Comparison of ENCODE assay signal across 9 cellular contexts in genomic region chr1:147169840-147170674, GRCh38. TPM values are rescaled to one million over a fixed set of nuclear protein-coding genes. Genes with fewer than 3 reads are reported as not detected.
A peak's percentile ranks its signal among the peaks of the same experiment; 100 is the strongest.
DNase-seq lines count a peak whose midpoint lies in the region; ATAC-seq, FAIRE-seq and TF ChIP-seq lines count a peak whose summit lies in the region.
"Had no signal": no experiment of that assay in that cellular context is flagged by ENCODE, and none has a peak within 500 bp of the region (broad histone marks: within the 10 kb centered on the region; RNA-seq: fewer than 3 reads in every experiment).

No MANE protein-coding gene starts in this region.

- H3K27me3 Mint-ChIP-seq in neural progenitor cell (ENCODE audit: insufficient read depth, low read depth), result peaks cover 7% of the 10 kb centered on the region

- H2BK15ac ChIP-seq in H1 (ENCODE audit: low read length), result no peak overlapping the region

- peaks cover 21% of the 10 kb centered on the region for H3K36me3 ChIP-seq in DND-41 (ENCODE audit: insufficient read depth, low read length)
- peaks cover 28% of the 10 kb centered on the region for H3K36me3 ChIP-seq in OCI-LY7 (ENCODE audit: insufficient read depth, low read length)
- peaks cover 0 to 14% (median 12%) of the 10 kb centered on the region in 4 experiments; a peak in 6 of 8 replicates for H3K36me3 ChIP-seq in H1 (ENCODE audit: control insufficient read depth in 2 of 4, insufficient read depth in 4 of 4, low read length in 3 of 4)
- no peaks in the 10 kb centered on the region for H3K36me3 ChIP-seq in neural progenitor cell

- no peaks in the 10 kb centered on the region for H4K20me1 ChIP-seq in DND-41 (ENCODE audit: insufficient read depth, low read length)
- no peaks in the 10 kb centered on the region for H4K20me1 ChIP-seq in OCI-LY7 (ENCODE audit: insufficient read depth, low read length)
- peaks cover 0 to 6% of the 10 kb centered on the region in 2 experiments for H4K20me1 ChIP-seq in H1 (replicated peaks in 1 of 2; ENCODE audit: control insufficient read depth in 1 of 2, insufficient read depth in 2 of 2, low read length in 2 of 2)
- peaks cover 4% of the 10 kb centered on the region for H4K20me1 ChIP-seq in neural progenitor cell (ENCODE audit: low read depth)

- CTCF ChIA-PET in OCI-LY7 (lab: Charles Lee; ENCODE audit: unreplicated experiment) (no interaction called here), H1 (lab: Charles Lee; ENCODE audit: partially characterized antibody) (interaction anchor here (1.1 to 1.2 kb wide), 2 partner anchors 10 to 58 kb away, joined by 3 read pairs; no protein-coding TSS in a partner anchor)

- H4K91ac ChIP-seq in H1 (replicated peaks; ENCODE audit: insufficient read length, low read length), result no peak overlapping the region

- intact Hi-C loops in OCI-LY7 (cut with micrococcal nuclease; ENCODE audit: unreplicated experiment), result no loop called here

- no peak overlapping the region for H3K56ac ChIP-seq in H1 (replicated peaks; ENCODE audit: insufficient read length, low read depth, low read length)

- H3K36me3 Mint-ChIP-seq in neural progenitor cell, result peaks cover 14% of the 10 kb centered on the region

- BruUV-seq in OCI-LY7 (replicated peaks; lab: Mats Ljungman, UMichigan), result no TSS peak

- TF ChIP-seq RAD21 in H1 (IDR thresholded peaks at IDR 0.05 in 1 of 2, conservative IDR thresholded peaks at IDR 0.05 in 1 of 2; ENCODE audit: low read depth in 2 of 2, low read length in 2 of 2), result no peak

- H3K27ac Mint-ChIP-seq in neural progenitor cell, result no peak overlapping the region

- H3K79me2 ChIP-seq in DND-41 (ENCODE audit: insufficient read depth, low read length), result peaks cover 44% of the 10 kb centered on the region
- peaks cover 35% of the 10 kb centered on the region for H3K79me2 ChIP-seq in OCI-LY7 (ENCODE audit: insufficient read depth, low read depth, low read length)
- peaks cover 4 to 50% of the 10 kb centered on the region in 2 experiments; a peak in 3 of 4 replicates for H3K79me2 ChIP-seq in H1 (ENCODE audit: control insufficient read depth in 1 of 2, insufficient read depth in 2 of 2, low read length in 2 of 2)
- peaks cover 69% of the 10 kb centered on the region for H3K79me2 ChIP-seq in neural progenitor cell (ENCODE audit: low read depth)

- H3K4me1 ChIP-seq in DND-41 (ENCODE audit: insufficient read depth, low read length), result peaks cover 46% of the 10 kb centered on the region
- H3K4me1 ChIP-seq in OCI-LY7 (ENCODE audit: insufficient read depth, low read length, poor library complexity, severe bottlenecking), result peaks cover 30% of the 10 kb centered on the region
- peaks cover 2 to 12% (median 10%) of the 10 kb centered on the region in 4 experiments; a peak in 4 of 7 replicates for H3K4me1 ChIP-seq in H1 (replicated peaks in 1 of 4; ENCODE audit: control insufficient read depth in 3 of 4, insufficient read depth in 4 of 4, low read length in 3 of 4)
- H3K4me1 ChIP-seq in neural progenitor cell, result peaks cover 31% of the 10 kb centered on the region

- no peak overlapping the region for H3K18ac ChIP-seq in H1 (ENCODE audit: extremely low read depth, low read length)

- ATAC-seq in DND-41 (ENCODE audit: insufficient read depth, low read depth), result no peak

- 0 out of 2 replicates have a peak, but pooled peaks cover 2% of the 10 kb centered on the region for H3K79me1 ChIP-seq in H1 (ENCODE audit: low read depth, low read length)

- H3K4me3 Mint-ChIP-seq in neural progenitor cell, result peak overlapping the region; percentile 98

- H3K14ac ChIP-seq in H1 (ENCODE audit: insufficient read length), result no peak overlapping the region

- peaks cover 25% of the 10 kb centered on the region for H3K4me1 Mint-ChIP-seq in neural progenitor cell

- peak overlapping the region in 1 of 2 experiments; percentile 81; a peak in 2 of 4 replicates for H3K4me3 ChIP-seq in DND-41 (ENCODE audit: low read depth in 1 of 2, low read length in 2 of 2)
- peak overlapping the region; percentile 87 for H3K4me3 ChIP-seq in OCI-LY7 (ENCODE audit: low read depth, low read length, poor library complexity, severe bottlenecking)
- H3K4me3 ChIP-seq in H1 (ENCODE audit: extremely low read depth in 1 of 4, insufficient read depth in 2 of 4, low read depth in 3 of 4, low read length in 4 of 4), result peak overlapping the region in 2 of 4 experiments; percentile 4 to 74; a peak in 3 of 8 replicates
- H3K4me3 ChIP-seq in neural progenitor cell, result peak overlapping the region; percentile 91

- no peaks in the 10 kb centered on the region for H3K9me2 ChIP-seq in OCI-LY7 (ENCODE audit: insufficient read depth, low read length)

- POLR2A ChIA-PET in OCI-LY7 (lab: Charles Lee), result interaction anchor here (2.5 kb wide), 1 partner anchor 127 kb away, joined by 10 read pairs; no protein-coding TSS in a partner anchor
- POLR2A ChIA-PET in H1 (lab: Charles Lee; ENCODE audit: partially characterized antibody), result interaction anchor here (2.2 to 7.3 kb wide), 2 partner anchors 8 to 85 kb away, joined by 14 to 48 read pairs; no protein-coding TSS in a partner anchor

- 0 out of 2 replicates have a peak, but pooled peaks cover 2% of the 10 kb centered on the region for H3K23me2 ChIP-seq in H1 (ENCODE audit: low read depth, low read length)

- no peak overlapping the region for H3K23ac ChIP-seq in H1 (ENCODE audit: insufficient read length)

- H3K27ac ChIP-seq in DND-41 (ENCODE audit: low read length) (no peak overlapping the region), OCI-LY7 (ENCODE audit: low read depth, low read length, poor library complexity, severe bottlenecking) (no peak overlapping the region), H1 (ENCODE audit: low read depth, low read length) (no peak overlapping the region), neural progenitor cell (no peak overlapping the region)

- no peak for DNase-seq in DND-41
- DNase-seq in OCI-LY7 (ENCODE audit: low spot score), result no peak
- DNase-seq in H1 (ENCODE audit: low read depth in 1 of 2, low spot score in 2 of 2), result no peak
- DNase-seq in neural progenitor cell (ENCODE audit: low spot score), result no peak
- no peak for DNase-seq in dedifferentiated amniotic fluid mesenchymal stem cell (ENCODE audit: extremely low spot score)
- DNase-seq in H4 (ENCODE audit: low spot score), result no peak
- DNase-seq in D341Med (ENCODE audit: low spot score), result no peak
- no peak for DNase-seq in NCI-H2029 treated with DMSO at 0.1 percent for 48 hours (lab: John Stamatoyannopoulos, UW)
- DNase-seq: NCI-H2081 treated with DMSO at 0.1 percent for 48 hours had no signal

- H2AK5ac ChIP-seq in H1 (ENCODE audit: low read depth, low read length), result no peak overlapping the region

- H2BK5ac ChIP-seq in H1 (ENCODE audit: low read depth, low read length), result no peak overlapping the region

- H3K4me2 ChIP-seq in DND-41 (ENCODE audit: insufficient read depth, low read length) (peak overlapping the region; percentile 71), OCI-LY7 (ENCODE audit: low read length) (peak overlapping the region; percentile 90), H1 (ENCODE audit: insufficient read depth in 1 of 2, low read depth in 2 of 2, low read length in 2 of 2) (peak overlapping the region; percentile 25 to 94; a peak in 3 of 4 replicates), neural progenitor cell (peak overlapping the region; percentile 78)

- H3K9ac ChIP-seq in DND-41 (ENCODE audit: low read depth, low read length), result peak overlapping the region; percentile 66; the same call in 1 of the 2 replicates
- no peak overlapping the region; a peak in 1 of 7 replicates for H3K9ac ChIP-seq in H1 (replicated peaks in 1 of 4; ENCODE audit: extremely low read depth in 1 of 4, low read depth in 3 of 4, low read length in 3 of 4)
- no peak overlapping the region for H3K9ac ChIP-seq in neural progenitor cell

- no peak overlapping the region for H4K5ac ChIP-seq in H1 (ENCODE audit: insufficient read length, low read depth, low read length)

- H3K9me3 Mint-ChIP-seq in neural progenitor cell, result peaks cover 2% of the 10 kb centered on the region

- no peak overlapping the region for H2BK20ac ChIP-seq in H1 (ENCODE audit: low read length)

- H3F3A ChIP-seq in neural progenitor cell (ENCODE audit: low read depth), result peaks cover 20% of the 10 kb centered on the region

- H3K4ac ChIP-seq in H1 (replicated peaks; ENCODE audit: insufficient read length, low read depth, low read length), result no peak overlapping the region

- TF ChIP-seq EP300 in H1 (IDR thresholded peaks at IDR 0.05; ENCODE audit: borderline replicate concordance in 1 of 2, low read depth in 2 of 2, low read length in 2 of 2), result no peak

- H3K9me3 ChIP-seq in DND-41 (ENCODE audit: insufficient read depth, low read length, severe bottlenecking) (no peaks in the 10 kb centered on the region), OCI-LY7 (ENCODE audit: low read length) (no peaks in the 10 kb centered on the region), H1 (ENCODE audit: insufficient read depth in 2 of 2, low read depth in 1 of 2, low read length in 1 of 2) (no peaks in the 10 kb centered on the region), neural progenitor cell (ENCODE audit: low read depth) (no peaks in the 10 kb centered on the region)

- H2BK12ac ChIP-seq in H1 (ENCODE audit: low read depth, low read length), result no peak overlapping the region

- H3K27me3 ChIP-seq in DND-41 (ENCODE audit: insufficient read depth, low read length, poor library complexity) (no peaks in the 10 kb centered on the region), H1 (replicated peaks in 1 of 4; ENCODE audit: control insufficient read depth in 3 of 4, extremely low read depth in 1 of 4, insufficient read depth in 3 of 4, low read length in 3 of 4) (no peaks in the 10 kb centered on the region), neural progenitor cell (no peaks in the 10 kb centered on the region)

- TF ChIP-seq CTCF in DND-41 (IDR thresholded peaks at IDR 0.05; ENCODE audit: borderline replicate concordance, extremely low read depth, low read length, poor library complexity, severe bottlenecking), result no peak
- TF ChIP-seq CTCF in OCI-LY7 (conservative IDR thresholded peaks at IDR 0.05; ENCODE audit: low read length), result no peak
- no peak for TF ChIP-seq CTCF in H1 (IDR thresholded peaks at IDR 0.05; ENCODE audit: control extremely low read depth in 1 of 3, insufficient read depth in 1 of 3, low read depth in 1 of 3, low read length in 3 of 3)
- TF ChIP-seq CTCF in neural progenitor cell (IDR thresholded peaks at IDR 0.05), result no peak

- no peak overlapping the region for H4K8ac ChIP-seq in H1 (ENCODE audit: extremely low read depth, insufficient read depth, low read length)

- FAIRE-seq in H1 (lab: Jason Lieb, UNC), result no peak

- WGBS in H1 (ENCODE audit: extremely low coverage in 1 of 2, insufficient coverage in 1 of 2, insufficient read length in 1 of 2, insufficient replicate concordance in 2 of 2, low coverage in 1 of 2, low lambda C conversion rate in 2 of 2, missing lambda C conversion rate in 1 of 2), 2 experiments, result 79% methylated on average over 6 of the region's 6 CpGs; no CpG with 5 or more reads in 1 of the 2 experiments

- H2AFZ ChIP-seq in DND-41 (ENCODE audit: low read depth, low read length) (no peak overlapping the region), OCI-LY7 (ENCODE audit: low read length) (no peak overlapping the region), H1 (ENCODE audit: low read length) (no peak overlapping the region), neural progenitor cell (replicated peaks) (no peak overlapping the region)

- TF ChIP-seq POLR2A in H1 (IDR thresholded peaks at IDR 0.05; ENCODE audit: control extremely low read depth in 1 of 2, low read depth in 2 of 2, low read length in 2 of 2), result no peak

- no peak overlapping the region for H2BK120ac ChIP-seq in H1 (replicated peaks; ENCODE audit: low read depth, low read length)

RNA-seq across cellular contexts. Expression of gene PRKAB2, which starts 2.2 kb away (rescaled TPM):
- 11.6 and 12.0 TPM in 2 replicates for total RNA-seq in OCI-LY7 (2014; rRNA removed; shearing (Covaris generic))
- total RNA-seq in OCI-LY7 (2022) (17.4 and 24.3 TPM in 2 replicates), neural progenitor cell (ENCODE audit: low replicate concordance) (31.0 and 42.8 TPM in 2 replicates)
- total RNA-seq in H1 (2021; fragmentation: NEBNext Ultra II Directional; extraction: Animal tissue kit (Norgen Biotek cat#: 25700)), result 18.9 and 19.8 TPM in 2 replicates
- 12.1 and 15.0 TPM in 2 replicates for polyA plus RNA-seq in H1 (2011; rRNA removed)
- polyA plus RNA-seq in H1 (2011; cell fraction: cytosol; rRNA removed), result 18.9 TPM
- 13.5 TPM for polyA plus RNA-seq in H1 (2011; cell fraction: nucleus; rRNA removed)
- polyA plus RNA-seq in H1 (2012, experiment 1 of 2), result 9.6 to 15.3 TPM (median 11.8 TPM) in 4 replicates
- 1.6 TPM for polyA plus RNA-seq in H1 (2012, experiment 2 of 2)
- 18.5 TPM for polyA plus RNA-seq in H1 (2013, experiment 1 of 2)
- 17.8 TPM for polyA plus RNA-seq in H1 (2013, experiment 2 of 2)
- polyA minus RNA-seq in H1 (2011; rRNA and poly(A)+ RNA removed), result 22.4 and 29.7 TPM in 2 replicates
- 18.9 TPM for polyA minus RNA-seq in H1 (2011; cell fraction: cytosol; rRNA and poly(A)+ RNA removed)
- polyA minus RNA-seq in H1 (2011; cell fraction: nucleus; rRNA and poly(A)+ RNA removed), result 19.2 TPM
- total RNA-seq in H4 (2014; rRNA removed; shearing (Covaris generic)), result 6.0 and 9.2 TPM in 2 replicates

RNA-seq across cellular contexts. Expression of gene FMO5, which starts 55.1 kb away (rescaled TPM):
- total RNA-seq in OCI-LY7 (2014; rRNA removed; shearing (Covaris generic)), result 2.2 and 3.9 TPM in 2 replicates
- total RNA-seq in OCI-LY7 (2022) (1.7 and 2.9 TPM in 2 replicates), neural progenitor cell (ENCODE audit: low replicate concordance) (0.28 and 0.82 TPM in 2 replicates)
- 0.34 TPM in 2 replicates for total RNA-seq in H1 (2021; fragmentation: NEBNext Ultra II Directional; extraction: Animal tissue kit (Norgen Biotek cat#: 25700))
- 0.16 and 0.27 TPM in 2 replicates for polyA plus RNA-seq in H1 (2011; rRNA removed)
- 0.23 TPM for polyA plus RNA-seq in H1 (2011; cell fraction: cytosol; rRNA removed)
- 0.16 TPM for polyA plus RNA-seq in H1 (2011; cell fraction: nucleus; rRNA removed)
- 0.48 to 0.80 TPM (median 0.63 TPM) in 4 replicates for polyA plus RNA-seq in H1 (2012, experiment 1 of 2)
- not detected for polyA plus RNA-seq in H1 (2012, experiment 2 of 2)
- 0.47 TPM for polyA plus RNA-seq in H1 (2013, experiment 1 of 2)
- 0.61 TPM for polyA plus RNA-seq in H1 (2013, experiment 2 of 2)
- 0.10 and 0.25 TPM in 2 replicates for polyA minus RNA-seq in H1 (2011; rRNA and poly(A)+ RNA removed)
- not detected for polyA minus RNA-seq in H1 (2011; cell fraction: cytosol; rRNA and poly(A)+ RNA removed)
- polyA minus RNA-seq in H1 (2011; cell fraction: nucleus; rRNA and poly(A)+ RNA removed), result 0.70 TPM
- total RNA-seq in H4 (2014; rRNA removed; shearing (Covaris generic)), result 0.37 and 0.75 TPM in 2 replicates
